Comparison of ENCODE assay signal across 23 cellular contexts in genomic region chr20:53061709-53062108, GRCh38.
"Had no signal": no experiment of that assay in that cellular context is flagged by ENCODE, and none has a peak within 500 bp of the region (broad histone marks: within the 10 kb centered on the region; RNA-seq: fewer than 3 reads in every experiment).

No MANE protein-coding gene starts in this region.

- H3K27me3 ChIP-seq: gastroesophageal sphincter, neutrophil, ovary, upper lobe of left lung had no signal

- H3K36me3 Mint-ChIP-seq: activated CD8-positive, alpha-beta memory T cell treated with anti-CD3 and anti-CD28 coated beads, Interleukin-2, amount 10 ng/mL, durations not matched to agents 7 days and 5 days; memory B cell had no signal

- H3K9me3 ChIP-seq: gastroesophageal sphincter, neutrophil, ovary, prostate gland, thoracic aorta, upper lobe of left lung had no signal

- ATAC-seq: activated CD4-positive, CD25-positive, alpha-beta regulatory T cell treated with anti-CD3 and anti-CD28 coated beads, Interleukin-2, amount 50 U/mL, for 24 hours; activated CD8-positive, alpha-beta memory T cell treated with anti-CD3 and anti-CD28 coated beads, Interleukin-2, amount 10 ng/mL, durations not matched to agents 7 days and 5 days; activated CD8-positive, alpha-beta T cell treated with anti-CD3 and anti-CD28 coated beads for 36 hours; gastroesophageal sphincter; left ventricle myocardium superior had no signal

- H3K27me3 Mint-ChIP-seq: activated CD8-positive, alpha-beta memory T cell treated with anti-CD3 and anti-CD28 coated beads, Interleukin-2, amount 10 ng/mL, durations not matched to agents 7 days and 5 days had no signal

- H3K36me3 ChIP-seq: gastroesophageal sphincter, neutrophil, ovary, prostate gland, thoracic aorta, upper lobe of left lung had no signal

- H3K9me3 Mint-ChIP-seq: activated CD8-positive, alpha-beta T cell treated with anti-CD3 and anti-CD28 coated beads for 36 hours; T-helper 2 cell treated with Interferon-gamma antibody and Interleukin-4, amounts not matched to agents 5 μg/mL and 100 μg/mL, for 36 hours had no signal

- H3K27ac Mint-ChIP-seq: activated CD8-positive, alpha-beta memory T cell treated with anti-CD3 and anti-CD28 coated beads, Interleukin-2, amount 10 ng/mL, durations not matched to agents 7 days and 5 days; activated CD8-positive, alpha-beta T cell treated with anti-CD3 and anti-CD28 coated beads for 36 hours; brain; memory B cell; T-helper 2 cell treated with Interferon-gamma antibody and Interleukin-4, amounts not matched to agents 5 μg/mL and 100 μg/mL, for 36 hours had no signal

- H3K4me1 ChIP-seq: gastroesophageal sphincter, prostate gland, upper lobe of left lung had no signal

- H3K4me1 Mint-ChIP-seq: activated CD8-positive, alpha-beta memory T cell treated with anti-CD3 and anti-CD28 coated beads, Interleukin-2, amount 10 ng/mL, durations not matched to agents 7 days and 5 days; memory B cell had no signal

- H3K4me3 ChIP-seq: gastroesophageal sphincter, ovary, prostate gland, SK-N-MC, thoracic aorta, upper lobe of left lung had no signal

- H3K27ac ChIP-seq: epithelial cell of prostate, gastroesophageal sphincter, neutrophil, ovary, prostate gland, SK-N-MC, thoracic aorta, upper lobe of left lung, VCaP had no signal

- DNase-seq: activated CD8-positive, alpha-beta memory T cell treated with anti-CD3 and anti-CD28 coated beads, Interleukin-2, amount 10 ng/mL, durations not matched to agents 7 days and 5 days; activated CD8-positive, alpha-beta T cell treated with anti-CD3 and anti-CD28 coated beads for 36 hours; activated effector memory CD4-positive, alpha-beta T cell treated with anti-CD3 and anti-CD28 coated beads, Interleukin-2, amount 50 U/mL, for 16 hours; aorta; head of caudate nucleus; left ventricle myocardium superior; ovary; stimulated activated CD4-positive, alpha-beta T cell treated with anti-CD3 and anti-CD28 coated beads, Interleukin-4, amount 100 ng/mL, for 24 hours; stimulated activated naive CD4-positive, alpha-beta T cell treated with Interleukin-2 at 50 U/mL for 16 hours; SW 1271; upper lobe of left lung had no signal

- H3K4me3 Mint-ChIP-seq: activated CD8-positive, alpha-beta memory T cell treated with anti-CD3 and anti-CD28 coated beads, Interleukin-2, amount 10 ng/mL, durations not matched to agents 7 days and 5 days; activated CD8-positive, alpha-beta T cell treated with anti-CD3 and anti-CD28 coated beads for 36 hours; brain; memory B cell; nephron; T-helper 2 cell treated with Interferon-gamma antibody and Interleukin-4, amounts not matched to agents 5 μg/mL and 100 μg/mL, for 36 hours had no signal
